23 cellular contexts compared by ENCODE assay signal in the genomic region with DNA sequence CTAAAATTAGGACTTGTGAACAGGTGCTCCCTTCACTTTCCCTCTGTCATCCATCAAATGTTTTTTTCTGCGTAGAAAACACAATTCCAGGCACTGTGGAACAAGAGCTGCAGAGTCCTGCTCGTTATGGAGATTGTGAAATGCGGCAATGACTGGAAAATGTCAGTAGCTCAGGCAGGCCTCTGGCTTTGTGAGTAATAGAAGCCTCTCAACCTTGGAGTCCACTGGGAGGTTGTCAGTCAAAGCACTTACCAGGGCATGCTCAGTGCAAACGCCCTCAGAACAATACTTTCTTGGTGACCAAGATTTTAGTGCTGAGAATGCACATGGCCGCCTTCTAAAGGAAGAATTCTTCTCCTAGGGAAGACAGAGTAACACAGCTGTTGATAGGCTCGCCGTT. TPM values are rescaled to one million over a fixed set of nuclear protein-coding genes. Genes with fewer than 3 reads are reported as not detected.
DNase-seq lines count a peak whose midpoint lies in the region; ATAC-seq, FAIRE-seq and TF ChIP-seq lines count a peak whose summit lies in the region.
"Had no signal": no experiment of that assay in that cellular context is flagged by ENCODE, and none has a peak within 500 bp of the region (broad histone marks: within the 10 kb centered on the region; RNA-seq: fewer than 3 reads in every experiment).

No MANE protein-coding gene starts in this region.

- H2AFZ ChIP-seq in PC-9: peak overlapping the region; percentile 26; the same call in 1 of the 2 replicates
- no peak overlapping the region for H2AFZ ChIP-seq in trophoblast cell (ENCODE audit: insufficient read depth, low read length, poor library complexity)

- no peak overlapping the region for H3K4me2 ChIP-seq in PC-9
- H3K4me2 ChIP-seq in trophoblast cell (ENCODE audit: low read length): no peak overlapping the region

- no peaks in the 10 kb centered on the region for H4K20me1 ChIP-seq in PC-9 (ENCODE audit: insufficient read depth)

- no peak overlapping the region for H4K12ac ChIP-seq in trophoblast cell (ENCODE audit: low read depth, low read length)

- no peak for FAIRE-seq in frontal cortex (lab: Jason Lieb, UNC)
- FAIRE-seq: A204.1, GM12878, HTR-8/SVneo had no signal

- H3K9ac ChIP-seq in trophoblast cell (ENCODE audit: low read length): no peak overlapping the region

- no peak overlapping the region for H4K8ac ChIP-seq in trophoblast cell (ENCODE audit: low read depth, low read length)

- H3K27ac ChIP-seq in PC-9 (no peak overlapping the region), trophoblast cell (ENCODE audit: low read depth, low read length) (no peak overlapping the region)

- ATAC-seq in GM21526 (IDR thresholded peaks at IDR 0.05; ENCODE audit: low FRiP score, unreplicated experiment): no peak
- ATAC-seq: GM12878, Panc1, T-cell had no signal

- H3K4ac ChIP-seq in trophoblast cell (ENCODE audit: low read depth, low read length): no peak overlapping the region

- intact Hi-C loops in PC-9 (cut with micrococcal nuclease; ENCODE audit: unreplicated experiment): no loop called here

- H3F3A ChIP-seq in PC-9 (ENCODE audit: insufficient read depth, low read depth): no peaks in the 10 kb centered on the region

- H3K79me1 ChIP-seq in trophoblast cell (ENCODE audit: low read length): no peaks in the 10 kb centered on the region

- no peak overlapping the region for H2AK5ac ChIP-seq in trophoblast cell (ENCODE audit: low read length)

- H3K4me3 ChIP-seq in PC-9: no peak overlapping the region
- H3K4me3 ChIP-seq in trophoblast cell (ENCODE audit: low read depth, low read length): no peak overlapping the region
- H3K4me3 ChIP-seq: GM12878 had no signal

- TF ChIP-seq CTCF in PC-9 (conservative IDR thresholded peaks at IDR 0.05): no peak

- H3K23ac ChIP-seq in trophoblast cell (ENCODE audit: low read length): no peak overlapping the region

- CTCF ChIA-PET in PC-9 (lab: Charles Lee): no interaction called here

- no peak overlapping the region for H4K91ac ChIP-seq in trophoblast cell (ENCODE audit: low read depth, low read length)

- H3K27me3 ChIP-seq in PC-9 (ENCODE audit: insufficient read depth, low read depth) (no peaks in the 10 kb centered on the region), trophoblast cell (ENCODE audit: insufficient read depth, low read length) (no peaks in the 10 kb centered on the region)

- H2BK120ac ChIP-seq in trophoblast cell (ENCODE audit: insufficient read depth, low read length, poor library complexity): no peak overlapping the region

- peak overlapping the region; percentile 11 for H2BK12ac ChIP-seq in trophoblast cell (ENCODE audit: low read length)

- H3K36me3 ChIP-seq in PC-9 (ENCODE audit: low read depth): no peaks in the 10 kb centered on the region
- no peaks in the 10 kb centered on the region for H3K36me3 ChIP-seq in trophoblast cell (ENCODE audit: control insufficient read depth in 1 of 2, insufficient read depth in 2 of 2, low read length in 2 of 2)

- H2BK5ac ChIP-seq in trophoblast cell (ENCODE audit: low read depth, low read length, poor library complexity): no peak overlapping the region

- H3K9me2 ChIP-seq in PC-9 (ENCODE audit: insufficient read depth): no peaks in the 10 kb centered on the region

- DNase-seq in HT1080 (ENCODE audit: low read depth) (peak; percentile 13), PC-9 (no peak), iris pigment epithelial cell (ENCODE audit: low read depth) (peak; percentile 5), trophoblast cell (peak; percentile 4 to 40), frontal cortex (ENCODE audit: low spot score in 2 of 2) (no peak), NCI-H345 treated with DMSO at 0.1 percent for 48 hours (lab: John Stamatoyannopoulos, UW; ENCODE audit: unreplicated experiment) (no peak)
- DNase-seq: CD4-positive, CD25-positive, alpha-beta regulatory T cell; DMS 273 treated with DMSO at 0.1 percent for 48 hours; DND-41; HCEC 1CT; KG1; NCI-H1048; NCI-H1417 treated with DMSO at 0.1 percent for 48 hours; NCI-H187; NCI-H510A treated with DMSO at 0.1 percent for 48 hours; NCI-H774; NK-92 treated with Interleukin-12 subunit alpha and Interleukin-12 subunit beta, amount 100 ng/mL, for 24 hours; T-cell had no signal

- no peak overlapping the region for H3K14ac ChIP-seq in trophoblast cell (ENCODE audit: low read length)

- no peaks in the 10 kb centered on the region for H3K79me2 ChIP-seq in PC-9 (ENCODE audit: low read depth)
- no peaks in the 10 kb centered on the region for H3K79me2 ChIP-seq in trophoblast cell (ENCODE audit: control insufficient read depth, insufficient read depth, low read length, poor library complexity)

- POLR2A ChIA-PET in PC-9 (lab: Charles Lee; ENCODE audit: unreplicated experiment): no interaction called here

- H3K4me1 ChIP-seq in PC-9 (replicated peaks; ENCODE audit: insufficient read depth) (no peaks in the 10 kb centered on the region), trophoblast cell (ENCODE audit: control insufficient read depth in 1 of 2, insufficient read depth in 2 of 2, low read length in 2 of 2) (peaks cover 0 to 4% of the 10 kb centered on the region in 2 experiments)

- WGBS in trophoblast cell (ENCODE audit: extremely low coverage, insufficient coverage, insufficient read length): no CpG with 5 or more reads among the region's 7 CpGs

- no TSS peak for BruUV-seq in PC-9 (replicated peaks; lab: Mats Ljungman, UMichigan)

- no peaks in the 10 kb centered on the region for H3K9me3 ChIP-seq in PC-9 (ENCODE audit: insufficient read depth, low read depth)
- no peaks in the 10 kb centered on the region for H3K9me3 ChIP-seq in trophoblast cell (ENCODE audit: insufficient read depth, low read depth, low read length)

- no peak overlapping the region for H3K18ac ChIP-seq in trophoblast cell (ENCODE audit: low read length)

RNA-seq across cellular contexts. Expression of a gene that starts 26.7 kb away (rescaled TPM):
- total RNA-seq in HT1080 (2014; rRNA removed; shearing (Covaris generic)): 1.5 and 2.0 TPM in 2 replicates
- 1.0 and 1.1 TPM in 2 replicates for polyA plus RNA-seq in HT1080 (2015; cell fraction: cytosol; rRNA removed)
- polyA plus RNA-seq in HT1080 (2015; cell fraction: nucleus; rRNA removed): 1.2 TPM in 2 replicates
- total RNA-seq in PC-9 (2021) (3.0 and 4.0 TPM in 2 replicates), frontal cortex (6.1 TPM)
- polyA plus RNA-seq in trophoblast cell (2013): 45.5 and 47.4 TPM in 2 replicates
- polyA plus RNA-seq: CD4-positive, CD25-positive, alpha-beta regulatory T cell had no signal

Comparison
In these comparisons a context has a peak if more than half of its experiments do, and no peak if none do; other contexts are left out.
1. DNase-seq: peak in HT1080 (single experiment), iris pigment epithelial cell (single experiment) and trophoblast cell (2 of 2); none in PC-9 (0 of 2), frontal cortex (0 of 2) and NCI-H345 treated with DMSO at 0.1 percent for 48 hours (single experiment).